Comparison of ENCODE assay signal across 23 cellular contexts in the genomic region with DNA sequence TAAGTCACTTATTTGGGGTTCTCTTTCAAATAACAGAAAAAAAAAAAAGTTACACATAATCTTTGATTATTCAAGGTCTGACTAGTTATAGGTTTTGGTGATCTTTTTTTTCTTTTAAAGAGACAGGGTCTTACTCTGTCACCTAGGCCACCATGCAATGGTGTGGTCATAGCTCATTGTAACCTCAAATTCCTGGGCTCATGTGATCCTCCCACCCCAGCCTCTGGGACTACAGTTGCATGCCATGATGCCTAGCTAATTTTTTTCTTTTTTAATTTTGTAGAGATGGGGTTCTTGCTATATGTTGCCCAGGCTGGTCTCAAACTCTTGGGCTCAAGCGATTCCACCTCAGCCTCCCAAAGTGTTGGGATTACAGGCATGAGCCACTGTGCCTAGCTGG. TPM values are rescaled to one million over a fixed set of nuclear protein-coding genes. Genes with fewer than 3 reads are reported as not detected.
DNase-seq lines count a peak whose midpoint lies in the region; ATAC-seq, FAIRE-seq and TF ChIP-seq lines count a peak whose summit lies in the region.
"Had no signal": no experiment of that assay in that cellular context is flagged by ENCODE, and none has a peak within 500 bp of the region (broad histone marks: within the 10 kb centered on the region; RNA-seq: fewer than 3 reads in every experiment).

No MANE protein-coding gene starts in this region.

- peaks cover 19% of the 10 kb centered on the region for H3K4me1 ChIP-seq in GM23248 (ENCODE audit: insufficient read depth)
- H3K4me1 ChIP-seq: BLaER1, SJSA1 had no signal

- no peak for ATAC-seq in GM21529 (IDR thresholded peaks at IDR 0.05; ENCODE audit: unreplicated experiment)
- ATAC-seq: Right ventricle myocardium inferior had no signal

- no peaks in the 10 kb centered on the region for H4K20me1 ChIP-seq in GM23248 (ENCODE audit: insufficient read depth)

- H3K27ac ChIP-seq in GM23248, result no peak overlapping the region
- H3K27ac ChIP-seq: BLaER1, HL-60, KMS-11, SJSA1 had no signal

- H3K9me2 ChIP-seq in GM23248 (ENCODE audit: insufficient read depth), result no peaks in the 10 kb centered on the region

- in situ Hi-C loops in GM23248 (cut with MboI), result no loop called here

- H3K9ac ChIP-seq in GM23248, result no peak overlapping the region
- H3K9ac ChIP-seq: BLaER1, KMS-11 had no signal

- H3K79me2 ChIP-seq in GM23248 (ENCODE audit: insufficient read depth), result no peaks in the 10 kb centered on the region

- no peaks in the 10 kb centered on the region for H3K27me3 ChIP-seq in GM23248 (replicated peaks; ENCODE audit: insufficient read depth)
- H3K27me3 ChIP-seq: BLaER1, SJSA1 had no signal

- H3K9me3 ChIP-seq in GM23248 (ENCODE audit: low read depth), result no peaks in the 10 kb centered on the region
- H3K9me3 ChIP-seq: BLaER1, SJSA1 had no signal

- H2AFZ ChIP-seq in GM23248, result no peak overlapping the region

- 100% methylated on average over 1 of the region's 1 CpG for WGBS in GM23248 (ENCODE audit: low coverage in 1 of 2, low lambda C conversion rate in 2 of 2, missing lambda C conversion rate in 2 of 2), 2 experiments

- H3K4me2 ChIP-seq in GM23248 (ENCODE audit: unreplicated experiment), result no peak overlapping the region
- H3K4me2 ChIP-seq: BLaER1, KMS-11 had no signal

- no peaks in the 10 kb centered on the region; the same call in 1 of the 2 replicates for H3F3A ChIP-seq in GM23248 (ENCODE audit: insufficient read depth)

- peaks cover 33% of the 10 kb centered on the region for H3K36me3 ChIP-seq in GM23248 (ENCODE audit: low read depth)

- DNase-seq in GM23248, result peak; percentile 19
- peak; percentile 19 for DNase-seq in LHCN-M2 (ENCODE audit: low read depth)
- peak; percentile 25 for DNase-seq in choroid plexus epithelial cell (ENCODE audit: low read depth)
- DNase-seq in frontal cortex (ENCODE audit: low spot score in 2 of 2), result no peak
- no peak for DNase-seq in NCI-H510A (lab: John Stamatoyannopoulos, UW)
- no peak for DNase-seq in SKM-1 (lab: John Stamatoyannopoulos, UW; ENCODE audit: unreplicated experiment)
- DNase-seq: CD4-positive, alpha-beta T cell; COR-L47; DMS 273 treated with DMSO at 0.1 percent for 48 hours; DMS79 treated with DMSO at 0.1 percent for 48 hours; NCI-H1694; NCI-H2081; NCI-H2171 treated with DMSO at 0.1 percent for 48 hours; NCI-H526 had no signal

- no peak overlapping the region for H3K4me3 ChIP-seq in GM23248
- H3K4me3 ChIP-seq in choroid plexus epithelial cell (ENCODE audit: low read depth, low read length), result no peak overlapping the region
- H3K4me3 ChIP-seq: BLaER1, SJSA1 had no signal

- TF ChIP-seq CTCF in choroid plexus epithelial cell (conservative IDR thresholded peaks at IDR 0.05; ENCODE audit: low read depth, low read length), result no peak

- no peak for FAIRE-seq in frontal cortex (lab: Jason Lieb, UNC)
- FAIRE-seq: G401.6, GM18507, HTR-8/SVneo had no signal

RNA-seq across cellular contexts. Expression of gene CFL2, which starts 56.5 kb away (rescaled TPM):
- 92.2 and 103 TPM in 2 replicates for total RNA-seq in GM23248 (2014; rRNA removed; shearing (Covaris generic))
- 183 and 185 TPM in 2 replicates for polyA plus RNA-seq in GM23248 (2016; fragmentation: Nextera tagmentation; extraction: Ambion mirVana)
- total RNA-seq in LHCN-M2 (2014; rRNA removed) (126 and 151 TPM in 2 replicates), frontal cortex (43.2 TPM)
- polyA plus RNA-seq in LHCN-M2 (2012), result 236 TPM

Comparison
In these comparisons a context has a peak if more than half of its experiments do, and no peak if none do; other contexts are left out.
1. DNase-seq: peak in GM23248 (single experiment), LHCN-M2 (single experiment) and choroid plexus epithelial cell (single experiment); none in frontal cortex (0 of 2), NCI-H510A (single experiment) and SKM-1 (single experiment).